9 cellular contexts compared by ENCODE assay signal in genomic region chr17:82848022-82848592, GRCh38. TPM values are rescaled to one million over a fixed set of nuclear protein-coding genes. Genes with fewer than 3 reads are reported as not detected.
DNase-seq lines count a peak whose midpoint lies in the region; ATAC-seq and TF ChIP-seq lines count a peak whose summit lies in the region.
"Had no signal": no experiment of that assay in that cellular context is flagged by ENCODE, and none has a peak within 500 bp of the region (broad histone marks: within the 10 kb centered on the region; RNA-seq: fewer than 3 reads in every experiment).

No MANE protein-coding gene starts in this region.

- intact Hi-C loops in right lobe of liver (cut with DNase I) = no loop called here

- H3K27me3 ChIP-seq in right lobe of liver = no peaks in the 10 kb centered on the region
- no peaks in the 10 kb centered on the region for H3K27me3 ChIP-seq in thoracic aorta (replicated peaks; ENCODE audit: insufficient read depth)

- H3K4me3 ChIP-seq in right lobe of liver (no peak overlapping the region), thoracic aorta (peak overlapping the region; percentile 19)
- H3K4me3 ChIP-seq: A549 had no signal

- no peak for TF ChIP-seq POLR2A in right lobe of liver (IDR thresholded peaks at IDR 0.05)

- DNase-seq in NCI-H748 (lab: John Stamatoyannopoulos, UW; ENCODE audit: unreplicated experiment) = peak; percentile 56
- no peak for DNase-seq in NCI-H748 treated with DMSO at 0.1 percent for 48 hours (lab: John Stamatoyannopoulos, UW)
- DNase-seq in activated naive CD8-positive, alpha-beta T cell treated with anti-CD3 and anti-CD28 coated beads, Interleukin-2, amount 10 ng/mL, durations not matched to agents 7 days and 5 days = peak; percentile 51
- DNase-seq in right lobe of liver = peak in 2 of 3 donors; percentile 31 to 77
- no peak for DNase-seq in thoracic aorta (ENCODE audit: low spot score)
- no peak for DNase-seq in NOMO-1 treated with dmso at 0.1 percent for 144 hours (lab: John Stamatoyannopoulos, UW; ENCODE audit: unreplicated experiment)
- no peak for DNase-seq in EL

- H3K27ac Mint-ChIP-seq in activated naive CD8-positive, alpha-beta T cell treated with anti-CD3 and anti-CD28 coated beads, Interleukin-2, amount 10 ng/mL, durations not matched to agents 7 days and 5 days = peak overlapping the region; percentile 44

- TF ChIP-seq CTCF in right lobe of liver (IDR thresholded peaks at IDR 0.05) = no peak
- no peak for TF ChIP-seq CTCF in thoracic aorta (IDR thresholded peaks at IDR 0.05)

- H3K4me1 ChIP-seq in right lobe of liver (no peaks in the 10 kb centered on the region), thoracic aorta (ENCODE audit: control insufficient read depth in 1 of 2, low read depth in 2 of 2) (no peaks in the 10 kb centered on the region)
- H3K4me1 ChIP-seq: A549 had no signal

- H3K36me3 ChIP-seq in right lobe of liver (no peaks in the 10 kb centered on the region), thoracic aorta (no peaks in the 10 kb centered on the region)

- H3K27ac ChIP-seq in right lobe of liver (no peak overlapping the region), thoracic aorta (no peak overlapping the region)
- H3K27ac ChIP-seq: A549 had no signal

- POLR2A ChIA-PET in activated naive CD8-positive, alpha-beta T cell treated with anti-CD3 and anti-CD28 coated beads, Interleukin-2, amount 10 ng/mL, durations not matched to agents 7 days and 5 days (lab: Charles Lee) = interaction anchor here (0.6 kb wide), 1 partner anchor 16 kb away, joined by 3 read pairs; no protein-coding TSS in a partner anchor

- H3K9me3 ChIP-seq in right lobe of liver (no peaks in the 10 kb centered on the region), thoracic aorta (peaks cover 3% of the 10 kb centered on the region)
- H3K9me3 ChIP-seq: A549 had no signal

- H3K9me3 Mint-ChIP-seq in activated naive CD8-positive, alpha-beta T cell treated with anti-CD3 and anti-CD28 coated beads, Interleukin-2, amount 10 ng/mL, durations not matched to agents 7 days and 5 days = no peaks in the 10 kb centered on the region

- H3K4me1 Mint-ChIP-seq in activated naive CD8-positive, alpha-beta T cell treated with anti-CD3 and anti-CD28 coated beads, Interleukin-2, amount 10 ng/mL, durations not matched to agents 7 days and 5 days = peaks cover 5% of the 10 kb centered on the region

- peaks cover 7% of the 10 kb centered on the region for H3K36me3 Mint-ChIP-seq in activated naive CD8-positive, alpha-beta T cell treated with anti-CD3 and anti-CD28 coated beads, Interleukin-2, amount 10 ng/mL, durations not matched to agents 7 days and 5 days

- ATAC-seq in activated naive CD8-positive, alpha-beta T cell treated with anti-CD3 and anti-CD28 coated beads, Interleukin-2, amount 10 ng/mL, durations not matched to agents 7 days and 5 days (ENCODE audit: low read depth) = peak; percentile 91
- ATAC-seq in right lobe of liver (peak; percentile 23 to 76 (median 50)), thoracic aorta (ENCODE audit: insufficient number of reproducible peaks, low FRiP score, low read depth) (no peak), GM18873 (IDR thresholded peaks at IDR 0.05; ENCODE audit: low FRiP score, unreplicated experiment) (no peak)
- ATAC-seq: A549 had no signal

- H3K27me3 Mint-ChIP-seq in activated naive CD8-positive, alpha-beta T cell treated with anti-CD3 and anti-CD28 coated beads, Interleukin-2, amount 10 ng/mL, durations not matched to agents 7 days and 5 days = no peaks in the 10 kb centered on the region

- WGBS in right lobe of liver (ENCODE audit: insufficient coverage, low coverage, low lambda C conversion rate, missing lambda C conversion rate) = 92% methylated on average over 7 of the region's 23 CpGs

- peak overlapping the region; percentile 48 for H3K4me3 Mint-ChIP-seq in activated naive CD8-positive, alpha-beta T cell treated with anti-CD3 and anti-CD28 coated beads, Interleukin-2, amount 10 ng/mL, durations not matched to agents 7 days and 5 days

RNA-seq across cellular contexts. Expression of gene ZNF750, which starts 8.3 kb away (rescaled TPM):
- total RNA-seq in activated naive CD8-positive, alpha-beta T cell treated with anti-CD3 and anti-CD28 coated beads, Interleukin-2, amount 10 ng/mL, durations not matched to agents 7 days and 5 days = not detected
- not detected for total RNA-seq in right lobe of liver
- not detected for total RNA-seq in thoracic aorta

Comparison
In these comparisons a context has a peak if more than half of its experiments do, and no peak if none do; other contexts are left out.
1. DNase-seq: peak in NCI-H748 (single experiment), activated naive CD8-positive, alpha-beta T cell treated with anti-CD3 and anti-CD28 coated beads, Interleukin-2, amount 10 ng/mL, durations not matched to agents 7 days and 5 days (single experiment) and right lobe of liver (2 of 3); none in NCI-H748 treated with DMSO at 0.1 percent for 48 hours (single experiment), thoracic aorta (single experiment), NOMO-1 treated with dmso at 0.1 percent for 144 hours (single experiment) and EL (single experiment).
2. ATAC-seq: peak in activated naive CD8-positive, alpha-beta T cell treated with anti-CD3 and anti-CD28 coated beads, Interleukin-2, amount 10 ng/mL, durations not matched to agents 7 days and 5 days (single experiment) and right lobe of liver (4 of 4); none in thoracic aorta (single experiment) and GM18873 (single experiment).